In the genomic region with DNA sequence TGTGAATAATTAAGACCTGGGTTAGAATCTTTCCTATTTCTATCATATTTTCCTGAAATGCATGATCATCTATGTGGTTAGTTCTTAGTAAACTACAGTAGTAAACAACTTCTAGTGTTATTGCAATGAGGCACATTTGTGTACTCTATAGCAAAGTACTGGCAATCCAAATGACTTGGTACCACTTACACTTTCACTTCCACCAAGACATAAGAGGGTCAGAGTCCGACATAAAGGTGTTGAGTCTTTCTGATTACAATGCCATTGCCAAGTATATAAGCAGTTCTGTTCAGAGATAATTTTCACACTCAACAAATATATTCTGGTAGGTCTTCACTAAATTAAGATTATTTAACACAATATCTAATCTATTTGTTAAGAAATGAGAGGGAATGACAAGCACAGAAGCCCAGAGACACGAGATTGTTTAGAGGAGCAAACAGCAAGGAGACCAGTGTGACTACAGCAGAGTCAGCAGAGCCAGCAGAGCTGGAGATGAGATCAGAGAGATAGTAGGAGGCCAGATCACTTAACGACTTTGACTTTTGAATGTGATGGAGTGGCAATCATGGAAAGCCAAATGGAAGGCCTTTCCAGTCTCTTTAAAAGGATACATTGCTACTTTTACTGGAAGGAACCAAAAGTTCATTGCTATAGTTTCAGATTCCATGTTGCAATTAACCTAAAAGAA, we compare ENCODE assay signal across 1 cellular context.
TF ChIP-seq lines count a peak whose summit lies in the region.

No MANE protein-coding gene starts in this region.

TF ChIP-seq in K562, 482 proteins besides CTCF, POLR2A, EP300 and RAD21 (continued from another document):
- peak; percentile 55; the same call in 1 of the 2 replicates for TF ChIP-seq FOXM1 (IDR thresholded peaks at IDR 0.05; ENCODE audit: low read depth)
- TF ChIP-seq FOXM1 (CRISPR knock-in tag; IDR thresholded peaks at IDR 0.05; ENCODE audit: low read depth) = no peak
- TF ChIP-seq ZNF217 (CRISPR knock-in tag; IDR thresholded peaks at IDR 0.05) = no peak
- TF ChIP-seq BRD9 (IDR thresholded peaks at IDR 0.05; ENCODE audit: low read depth, partially characterized antibody) = peak; percentile 77
- TF ChIP-seq, protein P1, sequence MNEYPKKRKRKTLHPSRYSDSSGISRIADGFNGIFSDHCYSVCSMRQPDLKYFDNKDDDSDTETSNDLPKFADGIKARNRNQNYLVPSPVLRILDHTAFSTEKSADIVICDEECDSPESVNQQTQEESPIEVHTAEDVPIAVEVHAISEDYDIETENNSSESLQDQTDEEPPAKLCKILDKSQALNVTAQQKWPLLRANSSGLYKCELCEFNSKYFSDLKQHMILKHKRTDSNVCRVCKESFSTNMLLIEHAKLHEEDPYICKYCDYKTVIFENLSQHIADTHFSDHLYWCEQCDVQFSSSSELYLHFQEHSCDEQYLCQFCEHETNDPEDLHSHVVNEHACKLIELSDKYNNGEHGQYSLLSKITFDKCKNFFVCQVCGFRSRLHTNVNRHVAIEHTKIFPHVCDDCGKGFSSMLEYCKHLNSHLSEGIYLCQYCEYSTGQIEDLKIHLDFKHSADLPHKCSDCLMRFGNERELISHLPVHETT (CRISPR knock-in tag; conservative IDR thresholded peaks at IDR 0.05 in 1 of 2, IDR thresholded peaks at IDR 0.05 in 1 of 2) = no peak
- TF ChIP-seq, protein P2, sequence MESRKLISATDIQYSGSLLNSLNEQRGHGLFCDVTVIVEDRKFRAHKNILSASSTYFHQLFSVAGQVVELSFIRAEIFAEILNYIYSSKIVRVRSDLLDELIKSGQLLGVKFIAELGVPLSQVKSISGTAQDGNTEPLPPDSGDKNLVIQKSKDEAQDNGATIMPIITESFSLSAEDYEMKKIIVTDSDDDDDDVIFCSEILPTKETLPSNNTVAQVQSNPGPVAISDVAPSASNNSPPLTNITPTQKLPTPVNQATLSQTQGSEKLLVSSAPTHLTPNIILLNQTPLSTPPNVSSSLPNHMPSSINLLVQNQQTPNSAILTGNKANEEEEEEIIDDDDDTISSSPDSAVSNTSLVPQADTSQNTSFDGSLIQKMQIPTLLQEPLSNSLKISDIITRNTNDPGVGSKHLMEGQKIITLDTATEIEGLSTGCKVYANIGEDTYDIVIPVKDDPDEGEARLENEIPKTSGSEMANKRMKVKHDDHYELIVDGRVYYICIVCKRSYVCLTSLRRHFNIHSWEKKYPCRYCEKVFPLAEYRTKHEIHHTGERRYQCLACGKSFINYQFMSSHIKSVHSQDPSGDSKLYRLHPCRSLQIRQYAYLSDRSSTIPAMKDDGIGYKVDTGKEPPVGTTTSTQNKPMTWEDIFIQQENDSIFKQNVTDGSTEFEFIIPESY (CRISPR knock-in tag; IDR thresholded peaks at IDR 0.05) = no peak
- peak; percentile 14; the same call in 1 of the 2 replicates for TF ChIP-seq C11orf30 (IDR thresholded peaks at IDR 0.05; ENCODE audit: low read depth)
- TF ChIP-seq DPF2 (IDR thresholded peaks at IDR 0.05) = peak; percentile 56; the same call in 1 of the 2 replicates
- TF ChIP-seq FOXK1 (CRISPR knock-in tag; IDR thresholded peaks at IDR 0.05; ENCODE audit: borderline replicate concordance) = no peak
- no peak for TF ChIP-seq XRCC3 (IDR thresholded peaks at IDR 0.05)
- TF ChIP-seq HMG20A (CRISPR knock-in tag; conservative IDR thresholded peaks at IDR 0.05) = no peak
- no peak for TF ChIP-seq ZNF165 (CRISPR knock-in tag; IDR thresholded peaks at IDR 0.05; ENCODE audit: borderline replicate concordance)
- no peak for TF ChIP-seq PHF21A (IDR thresholded peaks at IDR 0.05; ENCODE audit: borderline replicate concordance, low read depth)
- 0 out of 2 replicates have a peak, but pooled peaks have one; percentile 16 for TF ChIP-seq FOXJ2 (tag; IDR thresholded peaks at IDR 0.05)
- TF ChIP-seq, protein P3, sequence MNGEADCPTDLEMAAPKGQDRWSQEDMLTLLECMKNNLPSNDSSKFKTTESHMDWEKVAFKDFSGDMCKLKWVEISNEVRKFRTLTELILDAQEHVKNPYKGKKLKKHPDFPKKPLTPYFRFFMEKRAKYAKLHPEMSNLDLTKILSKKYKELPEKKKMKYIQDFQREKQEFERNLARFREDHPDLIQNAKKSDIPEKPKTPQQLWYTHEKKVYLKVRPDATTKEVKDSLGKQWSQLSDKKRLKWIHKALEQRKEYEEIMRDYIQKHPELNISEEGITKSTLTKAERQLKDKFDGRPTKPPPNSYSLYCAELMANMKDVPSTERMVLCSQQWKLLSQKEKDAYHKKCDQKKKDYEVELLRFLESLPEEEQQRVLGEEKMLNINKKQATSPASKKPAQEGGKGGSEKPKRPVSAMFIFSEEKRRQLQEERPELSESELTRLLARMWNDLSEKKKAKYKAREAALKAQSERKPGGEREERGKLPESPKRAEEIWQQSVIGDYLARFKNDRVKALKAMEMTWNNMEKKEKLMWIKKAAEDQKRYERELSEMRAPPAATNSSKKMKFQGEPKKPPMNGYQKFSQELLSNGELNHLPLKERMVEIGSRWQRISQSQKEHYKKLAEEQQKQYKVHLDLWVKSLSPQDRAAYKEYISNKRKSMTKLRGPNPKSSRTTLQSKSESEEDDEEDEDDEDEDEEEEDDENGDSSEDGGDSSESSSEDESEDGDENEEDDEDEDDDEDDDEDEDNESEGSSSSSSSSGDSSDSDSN (IDR thresholded peaks at IDR 0.05; ENCODE audit: borderline replicate concordance in 1 of 2, low read depth in 2 of 2, low read length in 2 of 2) = no peak
- TF ChIP-seq KAT2B (IDR thresholded peaks at IDR 0.05; ENCODE audit: low read depth, low read length) = no peak
- TF ChIP-seq, protein P4, sequence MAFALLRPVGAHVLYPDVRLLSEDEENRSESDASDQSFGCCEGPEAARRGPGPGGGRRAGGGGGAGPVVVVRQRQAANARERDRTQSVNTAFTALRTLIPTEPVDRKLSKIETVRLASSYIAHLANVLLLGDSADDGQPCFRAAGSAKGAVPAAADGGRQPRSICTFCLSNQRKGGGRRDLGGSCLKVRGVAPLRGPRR (CRISPR knock-in tag; IDR thresholded peaks at IDR 0.05) = no peak
- TF ChIP-seq ZNF184 (CRISPR knock-in tag; IDR thresholded peaks at IDR 0.05) = no peak
- no peak for TF ChIP-seq NR2C2 (CRISPR knock-in tag; IDR thresholded peaks at IDR 0.05)
- no peak for TF ChIP-seq NR2C2 (tag; IDR thresholded peaks at IDR 0.05)
- no peak for TF ChIP-seq CBX3 (IDR thresholded peaks at IDR 0.05; ENCODE audit: borderline replicate concordance in 1 of 2, low read length in 2 of 2)
- TF ChIP-seq, protein P5, sequence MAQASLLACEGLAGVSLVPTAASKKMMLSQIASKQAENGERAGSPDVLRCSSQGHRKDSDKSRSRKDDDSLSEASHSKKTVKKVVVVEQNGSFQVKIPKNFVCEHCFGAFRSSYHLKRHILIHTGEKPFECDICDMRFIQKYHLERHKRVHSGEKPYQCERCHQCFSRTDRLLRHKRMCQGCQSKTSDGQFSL (CRISPR knock-in tag; IDR thresholded peaks at IDR 0.05) = no peak
- TF ChIP-seq, protein P5 (tag; IDR thresholded peaks at IDR 0.05) = no peak
- TF ChIP-seq, protein P6, sequence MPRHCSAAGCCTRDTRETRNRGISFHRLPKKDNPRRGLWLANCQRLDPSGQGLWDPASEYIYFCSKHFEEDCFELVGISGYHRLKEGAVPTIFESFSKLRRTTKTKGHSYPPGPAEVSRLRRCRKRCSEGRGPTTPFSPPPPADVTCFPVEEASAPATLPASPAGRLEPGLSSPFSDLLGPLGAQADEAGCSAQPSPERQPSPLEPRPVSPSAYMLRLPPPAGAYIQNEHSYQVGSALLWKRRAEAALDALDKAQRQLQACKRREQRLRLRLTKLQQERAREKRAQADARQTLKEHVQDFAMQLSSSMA (CRISPR knock-in tag; IDR thresholded peaks at IDR 0.05) = no peak
- TF ChIP-seq, protein P7, sequence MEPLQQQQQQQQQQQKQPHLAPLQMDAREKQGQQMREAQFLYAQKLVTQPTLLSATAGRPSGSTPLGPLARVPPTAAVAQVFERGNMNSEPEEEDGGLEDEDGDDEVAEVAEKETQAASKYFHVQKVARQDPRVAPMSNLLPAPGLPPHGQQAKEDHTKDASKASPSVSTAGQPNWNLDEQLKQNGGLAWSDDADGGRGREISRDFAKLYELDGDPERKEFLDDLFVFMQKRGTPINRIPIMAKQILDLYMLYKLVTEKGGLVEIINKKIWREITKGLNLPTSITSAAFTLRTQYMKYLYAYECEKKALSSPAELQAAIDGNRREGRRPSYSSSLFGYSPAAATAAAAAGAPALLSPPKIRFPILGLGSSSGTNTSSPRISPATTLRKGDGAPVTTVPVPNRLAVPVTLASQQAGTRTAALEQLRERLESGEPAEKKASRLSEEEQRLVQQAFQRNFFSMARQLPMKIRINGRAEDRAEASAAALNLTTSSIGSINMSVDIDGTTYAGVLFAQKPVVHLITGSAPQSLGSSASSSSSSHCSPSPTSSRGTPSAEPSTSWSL (CRISPR knock-in tag; IDR thresholded peaks at IDR 0.05; ENCODE audit: borderline replicate concordance) = no peak
- TF ChIP-seq MYBL2 (IDR thresholded peaks at IDR 0.05; ENCODE audit: low read depth) = peak; percentile 58; the same call in 1 of the 2 replicates
- no peak for TF ChIP-seq MYBL2 (CRISPR knock-in tag; IDR thresholded peaks at IDR 0.05; ENCODE audit: borderline replicate concordance)
- no peak for TF ChIP-seq ZNF436 (CRISPR knock-in tag; IDR thresholded peaks at IDR 0.05)
- no peak for TF ChIP-seq TCF7 (IDR thresholded peaks at IDR 0.05; ENCODE audit: borderline replicate concordance)
- no peak for TF ChIP-seq ZNF3 (CRISPR knock-in tag; IDR thresholded peaks at IDR 0.05)
- TF ChIP-seq CEBPG (CRISPR knock-in tag; IDR thresholded peaks at IDR 0.05) = no peak
- TF ChIP-seq CEBPG (tag; conservative IDR thresholded peaks at IDR 0.05 in 1 of 2, IDR thresholded peaks at IDR 0.05 in 1 of 2) = no peak
- TF ChIP-seq JUNB (CRISPR knock-in tag; conservative IDR thresholded peaks at IDR 0.05) = no peak
- no peak for TF ChIP-seq ZNF57 (CRISPR knock-in tag; IDR thresholded peaks at IDR 0.05)
- TF ChIP-seq KLF10 (CRISPR knock-in tag; IDR thresholded peaks at IDR 0.05) = no peak
- no peak for TF ChIP-seq RBM25 (IDR thresholded peaks at IDR 0.05; ENCODE audit: low read depth, low read length, severe bottlenecking)
- peak; percentile 68 for TF ChIP-seq ZFP36 (IDR thresholded peaks at IDR 0.05; ENCODE audit: low read depth, low read length, partially characterized antibody)
- TF ChIP-seq TEAD1 (CRISPR knock-in tag; IDR thresholded peaks at IDR 0.05) = no peak
- TF ChIP-seq, protein P8, sequence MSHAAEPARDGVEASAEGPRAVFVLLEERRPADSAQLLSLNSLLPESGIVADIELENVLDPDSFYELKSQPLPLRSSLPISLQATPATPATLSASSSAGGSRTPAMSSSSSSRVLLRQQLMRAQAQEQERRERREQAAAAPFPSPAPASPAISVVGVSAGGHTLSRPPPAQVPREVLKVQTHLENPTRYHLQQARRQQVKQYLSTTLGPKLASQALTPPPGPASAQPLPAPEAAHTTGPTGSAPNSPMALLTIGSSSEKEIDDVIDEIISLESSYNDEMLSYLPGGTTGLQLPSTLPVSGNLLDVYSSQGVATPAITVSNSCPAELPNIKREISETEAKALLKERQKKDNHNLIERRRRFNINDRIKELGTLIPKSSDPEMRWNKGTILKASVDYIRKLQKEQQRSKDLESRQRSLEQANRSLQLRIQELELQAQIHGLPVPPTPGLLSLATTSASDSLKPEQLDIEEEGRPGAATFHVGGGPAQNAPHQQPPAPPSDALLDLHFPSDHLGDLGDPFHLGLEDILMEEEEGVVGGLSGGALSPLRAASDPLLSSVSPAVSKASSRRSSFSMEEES (CRISPR knock-in tag; IDR thresholded peaks at IDR 0.05) = no peak
- peak in 1 of 2 experiments; percentile 20; a peak in 1 of 4 replicates for TF ChIP-seq RCOR1 (IDR thresholded peaks at IDR 0.05; ENCODE audit: borderline replicate concordance in 1 of 2, low read depth in 2 of 2, low read length in 2 of 2)
- no peak for TF ChIP-seq SOX6 (IDR thresholded peaks at IDR 0.05)
